9 cellular contexts compared by ENCODE assay signal in the genomic region with DNA sequence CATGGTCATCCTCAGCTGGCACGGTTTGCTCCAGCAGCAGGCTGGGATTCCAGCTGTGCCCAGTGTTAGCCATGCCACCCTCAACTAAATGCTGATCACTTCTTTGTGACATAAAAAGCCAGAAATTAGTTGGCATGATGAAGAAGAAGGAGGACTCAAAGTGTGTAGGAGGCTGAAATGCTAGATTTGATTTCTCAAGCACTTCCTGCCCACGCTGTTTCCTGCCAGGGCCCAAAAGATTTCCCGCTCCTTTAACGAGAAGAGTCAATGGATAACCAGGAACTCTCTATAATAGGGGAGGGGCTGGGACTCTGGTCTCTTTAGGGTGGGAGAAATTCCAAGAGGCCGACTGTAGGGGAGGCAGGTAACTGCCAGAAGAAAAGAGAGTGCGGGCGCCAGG.
"Had no signal": no experiment of that assay in that cellular context is flagged by ENCODE, and none has a peak within 500 bp of the region (broad histone marks: within the 10 kb centered on the region; RNA-seq: fewer than 3 reads in every experiment).

No MANE protein-coding gene starts in this region.

- H3K4me1 ChIP-seq: parathyroid adenoma, thyroid gland, vagina had no signal

- H3K36me3 ChIP-seq: brain microvascular endothelial cell, neural progenitor cell, thyroid gland, vagina had no signal

- H3K4me3 ChIP-seq: neural progenitor cell, thyroid gland, vagina had no signal

- DNase-seq: brain microvascular endothelial cell; dermis blood vessel endothelial cell; kidney glomerular epithelial cell; retina; stimulated activated CD4-positive, alpha-beta T cell treated with anti-CD3 and anti-CD28 coated beads, Interleukin-4, amount 100 ng/mL, for 4 hours; thyroid gland had no signal

- H3K27me3 ChIP-seq: neural progenitor cell, thyroid gland, vagina had no signal

- H3K27ac ChIP-seq: brain microvascular endothelial cell, neural progenitor cell, parathyroid adenoma, thyroid gland, vagina had no signal

- H3K4me3 Mint-ChIP-seq: neural progenitor cell had no signal

- H3K79me2 ChIP-seq: parathyroid adenoma had no signal

- H3K4me2 ChIP-seq: neural progenitor cell had no signal

- H3K27ac Mint-ChIP-seq: neural progenitor cell had no signal

- H3K36me3 Mint-ChIP-seq: neural progenitor cell had no signal

- H3K9ac ChIP-seq: neural progenitor cell, parathyroid adenoma had no signal

- H2AFZ ChIP-seq: neural progenitor cell, parathyroid adenoma had no signal

- H3K9me3 ChIP-seq: thyroid gland, vagina had no signal
